ENCODE assay signal across 8 cellular contexts in genomic region chr15:34436956-34437442, GRCh38. TPM values are rescaled to one million over a fixed set of nuclear protein-coding genes. Genes with fewer than 3 reads are reported as not detected.
DNase-seq lines count a peak whose midpoint lies in the region; ATAC-seq lines count a peak whose summit lies in the region.

No MANE protein-coding gene starts in this region.

- DNase-seq in Right ventricle myocardium inferior (ENCODE audit: missing footprints) (peak; percentile 68), cardiac septum (ENCODE audit: low spot score) (no peak), memory B cell (ENCODE audit: low spot score in 2 of 2) (peak; percentile 35 to 64), Kasumi-1 (lab: John Stamatoyannopoulos, UW) (no peak)
- DNase-seq in activated CD4-positive, alpha-beta T cell treated with anti-CD3 and anti-CD28 coated beads for 1 hour: peak; percentile 43
- peak; percentile 33 to 45 for DNase-seq in stimulated activated CD8-positive, alpha-beta memory T cell treated with anti-CD3 and anti-CD28 coated beads, Interleukin-2, amount 100 ng/mL, for 48 hours (ENCODE audit: low read depth in 2 of 2)

- peaks cover 28% of the 10 kb centered on the region for H3K36me3 Mint-ChIP-seq in dendritic cell treated with granulocyte-macrophage colony-stimulating factor and Interleukin-4, amounts not matched to agents 40 ng/mL and 50 ng/mL, for 4 days (ENCODE audit: low read depth)
- peaks cover 8% of the 10 kb centered on the region for H3K36me3 Mint-ChIP-seq in memory B cell

- intact Hi-C loops in Right ventricle myocardium inferior (cut with DNase I): no loop called here
- intact Hi-C loops in cardiac septum (cut with DNase I): loop anchor here (5.0 kb wide), 1 partner anchor 145 kb away; the partner anchor contains the start of gene GOLGA8B
- intact Hi-C loops in dendritic cell treated with granulocyte-macrophage colony-stimulating factor and Interleukin-4, amounts not matched to agents 40 ng/mL and 50 ng/mL, for 4 days (cut with micrococcal nuclease): no loop called here

- H3K4me1 Mint-ChIP-seq in dendritic cell treated with granulocyte-macrophage colony-stimulating factor and Interleukin-4, amounts not matched to agents 40 ng/mL and 50 ng/mL, for 4 days (ENCODE audit: low read depth): peaks cover 16% of the 10 kb centered on the region
- H3K4me1 Mint-ChIP-seq in memory B cell: peaks cover 14% of the 10 kb centered on the region

- H3K9me3 Mint-ChIP-seq in dendritic cell treated with granulocyte-macrophage colony-stimulating factor and Interleukin-4, amounts not matched to agents 40 ng/mL and 50 ng/mL, for 4 days: no peaks in the 10 kb centered on the region
- H3K9me3 Mint-ChIP-seq in memory B cell: no peaks in the 10 kb centered on the region

- H3K27ac Mint-ChIP-seq in dendritic cell treated with granulocyte-macrophage colony-stimulating factor and Interleukin-4, amounts not matched to agents 40 ng/mL and 50 ng/mL, for 4 days: peak overlapping the region; percentile 26
- H3K27ac Mint-ChIP-seq in memory B cell: no peak overlapping the region

- ATAC-seq in Right ventricle myocardium inferior: peak; percentile 62
- ATAC-seq in HG03354 (IDR thresholded peaks at IDR 0.05; ENCODE audit: poor library complexity, severe bottlenecking, unreplicated experiment): peak; percentile 80
- ATAC-seq in memory B cell (ENCODE audit: low read depth): peak; percentile 68

- H3K27me3 Mint-ChIP-seq in dendritic cell treated with granulocyte-macrophage colony-stimulating factor and Interleukin-4, amounts not matched to agents 40 ng/mL and 50 ng/mL, for 4 days: peaks cover 46% of the 10 kb centered on the region
- H3K27me3 Mint-ChIP-seq in memory B cell: no peaks in the 10 kb centered on the region

- H3K4me3 Mint-ChIP-seq in dendritic cell treated with granulocyte-macrophage colony-stimulating factor and Interleukin-4, amounts not matched to agents 40 ng/mL and 50 ng/mL, for 4 days: peak overlapping the region; percentile 82
- H3K4me3 Mint-ChIP-seq in memory B cell: peak overlapping the region; percentile 79

RNA-seq across cellular contexts. Expression of gene GOLGA8A, which starts 0.6 kb away (rescaled TPM):
- total RNA-seq in Right ventricle myocardium inferior (13.7 TPM), cardiac septum (26.7 TPM)

Comparison
In these comparisons a context has a peak if more than half of its experiments do, and no peak if none do; other contexts are left out.
1. DNase-seq: peak in Right ventricle myocardium inferior (single experiment), activated CD4-positive, alpha-beta T cell treated with anti-CD3 and anti-CD28 coated beads for 1 hour (single experiment), memory B cell (2 of 2) and stimulated activated CD8-positive, alpha-beta memory T cell treated with anti-CD3 and anti-CD28 coated beads, Interleukin-2, amount 100 ng/mL, for 48 hours (2 of 2); none in cardiac septum (single experiment) and Kasumi-1 (0 of 2).
2. Peak in every context shown above with its lines, with median percentiles within 50 percentile points of each other: ATAC-seq.